8 cellular contexts compared by ENCODE assay signal in genomic region chr7:152025937-152026890, GRCh38. TPM values are rescaled to one million over a fixed set of nuclear protein-coding genes. Genes with fewer than 3 reads are reported as not detected.
DNase-seq lines count a peak whose midpoint lies in the region; ATAC-seq, FAIRE-seq and TF ChIP-seq lines count a peak whose summit lies in the region.

No MANE protein-coding gene starts in this region.

- H3K9ac ChIP-seq in adipocyte (ENCODE audit: low read length) (peak overlapping the region; percentile 94), HepG2 (ENCODE audit: insufficient read depth, low read depth, low read length) (peak overlapping the region; percentile 67; the same call in 1 of the 2 replicates)

- TF ChIP-seq CTCF in HepG2 (CRISPR knock-in tag; IDR thresholded peaks at IDR 0.05) = no peak
- TF ChIP-seq CTCF in transverse colon (IDR thresholded peaks at IDR 0.05) = peak in 2 of 5 experiments; percentile 4 to 6

- H3K27me3 ChIP-seq in adipocyte (replicated peaks; ENCODE audit: control insufficient read depth, insufficient read depth, low read length) (no peaks in the 10 kb centered on the region), HepG2 (ENCODE audit: control insufficient read depth in 1 of 2, insufficient read depth in 2 of 2, low read length in 2 of 2) (peaks cover 0 to 8% of the 10 kb centered on the region in 2 experiments; a peak in 2 of 5 replicates), transverse colon (no peaks in the 10 kb centered on the region)

- H3K4me1 Mint-ChIP-seq in activated naive CD4-positive, alpha-beta T cell treated with anti-CD3 and anti-CD28 coated beads for 36 hours (ENCODE audit: low read depth) = peaks cover 39% of the 10 kb centered on the region

- no peaks in the 10 kb centered on the region for H3K79me2 ChIP-seq in HepG2 (ENCODE audit: insufficient read depth, low read length)

- H2AFZ ChIP-seq in HepG2 (ENCODE audit: low read length) = no peak overlapping the region

- TF ChIP-seq POLR2A in HepG2 (IDR thresholded peaks at IDR 0.05; ENCODE audit: insufficient read depth in 1 of 2, low read depth in 2 of 2, low read length in 2 of 2) = no peak
- TF ChIP-seq POLR2A in transverse colon (IDR thresholded peaks at IDR 0.05) = no peak
- no peak for TF ChIP-seq POLR2A in GM12891 (IDR thresholded peaks at IDR 0.05; ENCODE audit: low read depth, low read length)

- peak overlapping the region; percentile 80 for H3K4me3 Mint-ChIP-seq in activated naive CD4-positive, alpha-beta T cell treated with anti-CD3 and anti-CD28 coated beads for 36 hours

- POLR2A ChIA-PET in HepG2 (lab: Yijun Ruan, JAX) = no interaction called here

- H3K36me3 Mint-ChIP-seq in activated naive CD4-positive, alpha-beta T cell treated with anti-CD3 and anti-CD28 coated beads for 36 hours (ENCODE audit: low read depth) = peaks cover 22% of the 10 kb centered on the region

- TF ChIP-seq EP300 in HepG2 (IDR thresholded peaks at IDR 0.05; ENCODE audit: low read depth in 2 of 2, low read length in 2 of 2) (no peak), HepG2 (CRISPR knock-in tag; IDR thresholded peaks at IDR 0.05; ENCODE audit: borderline replicate concordance) (no peak), transverse colon (IDR thresholded peaks at IDR 0.05; ENCODE audit: low read depth) (no peak)

- in situ Hi-C loops in HepG2 (cut with HindIII; ENCODE audit: extremely low pct_ligation_motif_present, low pct_unique_long_range_greater_than_20kb) (no loop called here), transverse colon (cut with MboI; ENCODE audit: low pct_ligation_motif_present in 1 of 4, low pct_unique_long_range_greater_than_20kb in 1 of 4, low sequenced_read_pairs in 3 of 4) (no loop called here)

- no peak for TF ChIP-seq RAD21 in HepG2 (CRISPR knock-in tag; IDR thresholded peaks at IDR 0.05)

- H3K27ac ChIP-seq in HepG2 (ENCODE audit: extremely low read length, insufficient read depth, low read length) (no peak overlapping the region), transverse colon (peak overlapping the region; percentile 89 to 92 (median 90))

- H3K4me3 ChIP-seq in adipocyte (ENCODE audit: low read length) = peak overlapping the region; percentile 96
- H3K4me3 ChIP-seq in HepG2 (replicated peaks in 1 of 3; ENCODE audit: insufficient read depth in 1 of 3, low read depth in 2 of 3, low read length in 3 of 3) = peak overlapping the region; percentile 67 to 86 (median 73); a peak in 5 of 6 replicates
- peak overlapping the region; percentile 51 to 80 (median 72) for H3K4me3 ChIP-seq in transverse colon

- H3K9me3 ChIP-seq in adipocyte (ENCODE audit: control insufficient read depth, low read length) = no peaks in the 10 kb centered on the region
- H3K9me3 ChIP-seq in HepG2 (ENCODE audit: low read length) = no peaks in the 10 kb centered on the region
- H3K9me3 ChIP-seq in transverse colon = no peaks in the 10 kb centered on the region

- no peaks in the 10 kb centered on the region for H3K27me3 Mint-ChIP-seq in activated naive CD4-positive, alpha-beta T cell treated with anti-CD3 and anti-CD28 coated beads for 36 hours (ENCODE audit: low read depth)

- no peak overlapping the region for H3K27ac Mint-ChIP-seq in activated naive CD4-positive, alpha-beta T cell treated with anti-CD3 and anti-CD28 coated beads for 36 hours

- H4K20me1 ChIP-seq in HepG2 (ENCODE audit: insufficient read depth, low read length) = no peaks in the 10 kb centered on the region

- H3K9me3 Mint-ChIP-seq in activated naive CD4-positive, alpha-beta T cell treated with anti-CD3 and anti-CD28 coated beads for 36 hours = no peaks in the 10 kb centered on the region

- FAIRE-seq in HepG2 (lab: Jason Lieb, UNC) (no peak), GM12891 (lab: Jason Lieb, UNC) (no peak)

- ATAC-seq in HepG2 = no peak

- CTCF ChIA-PET in activated naive CD4-positive, alpha-beta T cell treated with anti-CD3 and anti-CD28 coated beads for 36 hours (lab: Charles Lee) = no interaction called here
- CTCF ChIA-PET in HepG2 (lab: Yijun Ruan, JAX; ENCODE audit: low intra/inter-chr PET ratio, low total read pairs) = no interaction called here

- 43% methylated on average over 13 of the region's 41 CpGs for WGBS in HepG2 (ENCODE audit: low lambda C conversion rate)
- 16 to 37% methylated on average over 6 to 30 of the region's 41 CpGs for WGBS in transverse colon (ENCODE audit: low coverage in 1 of 2), 2 donors

- H3K36me3 ChIP-seq in adipocyte (ENCODE audit: control insufficient read depth, insufficient read depth, low read length, severe bottlenecking) = peaks cover 3% of the 10 kb centered on the region
- H3K36me3 ChIP-seq in HepG2 (replicated peaks in 1 of 2; ENCODE audit: control insufficient read depth in 1 of 2, insufficient read depth in 2 of 2, low read length in 2 of 2) = no peaks in the 10 kb centered on the region
- no peaks in the 10 kb centered on the region for H3K36me3 ChIP-seq in transverse colon

- no peak for DNase-seq in activated naive CD4-positive, alpha-beta T cell treated with anti-CD3 and anti-CD28 coated beads for 36 hours
- DNase-seq in activated naive CD4-positive, alpha-beta T cell treated with Interleukin-2 at 50 U/mL for 16 hours = no peak
- no peak for DNase-seq in adipocyte (ENCODE audit: low read depth)
- no peak for DNase-seq in HepG2 (ENCODE audit: low spot score)
- no peak for DNase-seq in transverse colon
- DNase-seq in GM12891 (ENCODE audit: insufficient read length, low spot score) = no peak
- no peak for DNase-seq in stimulated activated CD4-positive, alpha-beta T cell treated with anti-CD3 and anti-CD28 coated beads, Interleukin-4, amount 100 ng/mL, for 4 hours
- no peak for DNase-seq in COLO668 (lab: John Stamatoyannopoulos, UW; ENCODE audit: unreplicated experiment)

- TSS peak; percentile 77 for BruUV-seq in HepG2 (replicated peaks; lab: Mats Ljungman, UMichigan)

- H3K4me1 ChIP-seq in adipocyte (ENCODE audit: control insufficient read depth, insufficient read depth, low read length) (peaks cover 6% of the 10 kb centered on the region), HepG2 (ENCODE audit: insufficient read depth, low read length) (peaks cover 17% of the 10 kb centered on the region), transverse colon (peaks cover 6 to 14% (median 9%) of the 10 kb centered on the region in 4 donors)

- H3K4me2 ChIP-seq in HepG2 (ENCODE audit: low read depth, low read length) = peak overlapping the region; percentile 77

- intact Hi-C loops in activated naive CD4-positive, alpha-beta T cell treated with anti-CD3 and anti-CD28 coated beads for 36 hours (cut with micrococcal nuclease) = loop anchor here (1.0 to 10.0 kb wide), 10 partner anchors 50 to 733 kb away; partner anchors contain the start of genes ACTR3B, KMT2C, PRKAG2 and RHEB
- intact Hi-C loops in HepG2 (cut with micrococcal nuclease; ENCODE audit: unreplicated experiment) = loop anchor here (2.0 kb wide), 1 partner anchor 121 kb away; no protein-coding TSS in a partner anchor
- intact Hi-C loops in transverse colon (cut with DNase I; ENCODE audit: low total_unique reads) = loop anchor here (10.0 kb wide), 1 partner anchor 119 kb away; no protein-coding TSS in a partner anchor

TF ChIP-seq in HepG2, 621 proteins besides CTCF, POLR2A, EP300 and RAD21 (continues in another document):
- no peak for TF ChIP-seq ZSCAN30 (CRISPR knock-in tag; IDR thresholded peaks at IDR 0.05)
- no peak for TF ChIP-seq PHF21A (CRISPR knock-in tag; IDR thresholded peaks at IDR 0.05)
- TF ChIP-seq ZMYM4 (CRISPR knock-in tag; IDR thresholded peaks at IDR 0.05) = no peak
- TF ChIP-seq ZMAT5 (CRISPR knock-in tag; IDR thresholded peaks at IDR 0.05; ENCODE audit: borderline replicate concordance, low read depth) = no peak

TF ChIP-seq in GM12891, 5 proteins besides CTCF, POLR2A, EP300 and RAD21:
- TF ChIP-seq POLR2AphosphoS5 (IDR thresholded peaks at IDR 0.05; ENCODE audit: low read depth, low read length) (no peak), PAX5 (IDR thresholded peaks at IDR 0.05; ENCODE audit: insufficient read depth, low read length, severe bottlenecking) (no peak), SPI1 (IDR thresholded peaks at IDR 0.05; ENCODE audit: low read depth, low read length) (no peak), POU2F2 (IDR thresholded peaks at IDR 0.05; ENCODE audit: low read depth, low read length) (no peak), TAF1 (IDR thresholded peaks at IDR 0.05; ENCODE audit: low read depth, low read length) (no peak)

RNA-seq across cellular contexts. Expression of gene GALNT11, which starts 0.7 kb away (rescaled TPM):
- 10 to 100 TPM; 15.6 to 19.8 TPM for total RNA-seq in activated naive CD4-positive, alpha-beta T cell treated with anti-CD3 and anti-CD28 coated beads for 36 hours
- total RNA-seq in HepG2 (2016; rRNA removed; fragmentation: Illumina TruSeq; extraction: Trizol) (14.9 and 16.3 TPM in 2 replicates), transverse colon (10 to 100 TPM; 14.7 to 36.2 (median 24.0) TPM)
- 10.1 and 12.3 TPM in 2 replicates for total RNA-seq in HepG2 (2016; cell fraction: cytosol; rRNA removed; fragmentation: Illumina TruSeq; extraction: Trizol; ENCODE audit: low read depth)
- total RNA-seq in HepG2 (2016; cell fraction: insoluble cytoplasmic fraction; rRNA removed; fragmentation: Illumina TruSeq; extraction: Trizol) = 14.1 and 16.9 TPM in 2 replicates
- 24.7 and 27.4 TPM in 2 replicates for total RNA-seq in HepG2 (2016; cell fraction: membrane; rRNA removed; fragmentation: Illumina TruSeq; extraction: Trizol)
- total RNA-seq in HepG2 (2016; cell fraction: nucleus; rRNA removed; fragmentation: Illumina TruSeq; extraction: Trizol) = 13.8 and 14.1 TPM in 2 replicates
- 9.3 and 10.9 TPM in 2 replicates for polyA plus RNA-seq in HepG2 (2011; rRNA removed)
- polyA plus RNA-seq in HepG2 (2011; cell fraction: cytosol; rRNA removed) = 8.1 and 13.6 TPM in 2 replicates
- polyA plus RNA-seq in HepG2 (2011; cell fraction: nucleus; rRNA removed) = 7.5 and 10.1 TPM in 2 replicates
- polyA plus RNA-seq in HepG2 (2012) = 5.6 and 7.3 TPM in 2 replicates
- polyA plus RNA-seq in HepG2 (2016; cell fraction: cytosol; fragmentation: Illumina TruSeq; extraction: Trizol; ENCODE audit: low read depth) = 10.6 and 12.0 TPM in 2 replicates
- 14.6 and 14.7 TPM in 2 replicates for polyA plus RNA-seq in HepG2 (2016; cell fraction: insoluble cytoplasmic fraction; fragmentation: Illumina TruSeq; extraction: Trizol; ENCODE audit: low read depth)
- 19.7 and 21.0 TPM in 2 replicates for polyA plus RNA-seq in HepG2 (2016; cell fraction: membrane; fragmentation: Illumina TruSeq; extraction: Trizol; ENCODE audit: low read depth)
- 16.7 and 19.1 TPM in 2 replicates for polyA plus RNA-seq in HepG2 (2016; cell fraction: nucleus; fragmentation: Illumina TruSeq; extraction: Trizol; ENCODE audit: insufficient read depth, low read depth)
- polyA minus RNA-seq in HepG2 (2011; rRNA and poly(A)+ RNA removed; ENCODE audit: low replicate concordance) = 7.7 and 13.5 TPM in 2 replicates
- polyA minus RNA-seq in HepG2 (2011; cell fraction: cytosol; rRNA and poly(A)+ RNA removed) = 6.1 and 7.0 TPM in 2 replicates
- 8.2 and 12.4 TPM in 2 replicates for polyA minus RNA-seq in HepG2 (2011; cell fraction: nucleus; rRNA and poly(A)+ RNA removed)
- 6.5 TPM for polyA plus RNA-seq in GM12891 (2012; ENCODE audit: low read depth, missing spikeins)
